Comparison of ENCODE assay signal across 20 cellular contexts in the genomic region with DNA sequence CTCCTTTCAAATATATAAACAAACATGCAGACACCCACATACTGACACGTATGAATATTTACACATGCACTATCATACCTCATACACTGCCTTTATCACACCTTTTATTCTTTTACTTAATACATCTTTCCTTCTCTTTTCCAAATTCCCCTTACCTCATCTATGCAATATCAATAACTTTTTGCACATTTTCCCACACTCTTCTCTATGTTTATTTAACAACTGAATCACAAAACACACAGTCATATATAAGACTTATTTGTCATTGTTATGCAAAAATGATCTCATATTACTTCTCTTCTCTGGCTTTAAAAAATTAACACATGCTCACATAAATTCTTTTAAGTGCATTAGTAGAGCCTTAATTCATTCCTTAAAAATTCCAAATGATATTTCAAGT.
DNase-seq lines count a peak whose midpoint lies in the region; ATAC-seq, FAIRE-seq and TF ChIP-seq lines count a peak whose summit lies in the region.
"Had no signal": no experiment of that assay in that cellular context is flagged by ENCODE, and none has a peak within 500 bp of the region (broad histone marks: within the 10 kb centered on the region; RNA-seq: fewer than 3 reads in every experiment).

No MANE protein-coding gene starts in this region.

- H3F3A ChIP-seq in PC-3 (ENCODE audit: low read length, unreplicated experiment) = no peaks in the 10 kb centered on the region

- H3K36me3 ChIP-seq in PC-3 (ENCODE audit: low read depth, low read length) = no peaks in the 10 kb centered on the region
- no peaks in the 10 kb centered on the region for H3K36me3 ChIP-seq in OCI-LY7 (ENCODE audit: insufficient read depth, low read length)
- H3K36me3 ChIP-seq: HAP-1 had no signal

- peak; percentile 18 for ATAC-seq in HG02610 (IDR thresholded peaks at IDR 0.05; ENCODE audit: unreplicated experiment)
- peak; percentile 81 for ATAC-seq in PC-3
- ATAC-seq in GM19023 (IDR thresholded peaks at IDR 0.05; ENCODE audit: unreplicated experiment) = no peak
- no peak for ATAC-seq in left colon
- ATAC-seq: GM23338 had no signal

- H3K27ac ChIP-seq in PC-3 (ENCODE audit: low read length) (peak overlapping the region; percentile 58), OCI-LY7 (ENCODE audit: low read depth, low read length, poor library complexity, severe bottlenecking) (no peak overlapping the region)

- H3K79me2 ChIP-seq in PC-3 (ENCODE audit: low read length) = no peaks in the 10 kb centered on the region
- no peaks in the 10 kb centered on the region for H3K79me2 ChIP-seq in OCI-LY7 (ENCODE audit: insufficient read depth, low read depth, low read length)

- intact Hi-C loops in PC-3 (cut with micrococcal nuclease) = loop anchor here (1.0 to 5.0 kb wide), 2 partner anchors 271 to 461 kb away; partner anchors contain the start of gene DIPK2A
- intact Hi-C loops in left colon (cut with DNase I, micrococcal nuclease) = no loop called here
- intact Hi-C loops in OCI-LY7 (cut with micrococcal nuclease; ENCODE audit: unreplicated experiment) = no loop called here

- no peak for TF ChIP-seq POLR2A in GM12891 (IDR thresholded peaks at IDR 0.05; ENCODE audit: low read depth, low read length)

- POLR2A ChIA-PET in PC-3 (lab: Charles Lee; ENCODE audit: unreplicated experiment) (no interaction called here), OCI-LY7 (lab: Charles Lee) (no interaction called here)

- TF ChIP-seq CTCF in PC-3 (conservative IDR thresholded peaks at IDR 0.05; ENCODE audit: low read depth, low read length) (no peak), epithelial cell of esophagus (IDR thresholded peaks at IDR 0.05; ENCODE audit: insufficient read depth, low read depth, low read length, missing control alignments) (no peak), OCI-LY7 (conservative IDR thresholded peaks at IDR 0.05; ENCODE audit: low read length) (no peak)

- H3K9me2 ChIP-seq in PC-3 (replicated peaks; ENCODE audit: low read length) (no peaks in the 10 kb centered on the region), OCI-LY7 (ENCODE audit: insufficient read depth, low read length) (no peaks in the 10 kb centered on the region)

- peak overlapping the region; percentile 7 for H3K4me2 ChIP-seq in PC-3 (ENCODE audit: low read length)
- no peak overlapping the region for H3K4me2 ChIP-seq in OCI-LY7 (ENCODE audit: low read length)
- H3K4me2 ChIP-seq: GM23338 had no signal

- H3K27me3 ChIP-seq in PC-3 (ENCODE audit: low read length) = no peaks in the 10 kb centered on the region

- peak; percentile 52 for FAIRE-seq in GM12891 (lab: Jason Lieb, UNC)
- FAIRE-seq: D721Med, G401.6, GM19239, H54 had no signal

- no peak for DNase-seq in GM12891 (ENCODE audit: insufficient read length, low spot score)
- peak; percentile 59 for DNase-seq in PC-3
- DNase-seq in epithelial cell of esophagus (ENCODE audit: low read depth) = peak; percentile 30
- DNase-seq in activated naive CD4-positive, alpha-beta T cell treated with Interleukin-2 at 50 U/mL for 16 hours = no peak
- DNase-seq in left colon = no peak
- DNase-seq in OCI-LY7 (ENCODE audit: low spot score) = no peak
- DNase-seq: C1 segment of cervical spinal cord; Caco-2; CD4-positive, alpha-beta memory T cell; DMS 273 treated with DMSO at 0.1 percent for 48 hours; DND-41; HFFc6 had no signal

- H3K4me1 ChIP-seq in PC-3 (ENCODE audit: insufficient read depth, low read length) (peaks cover 24% of the 10 kb centered on the region; the same call in 1 of the 2 replicates), OCI-LY7 (ENCODE audit: insufficient read depth, low read length, poor library complexity, severe bottlenecking) (no peaks in the 10 kb centered on the region)
- H3K4me1 ChIP-seq: Caco-2, HAP-1 had no signal

- H3K9me3 ChIP-seq in PC-3 (ENCODE audit: low read length) (no peaks in the 10 kb centered on the region), OCI-LY7 (ENCODE audit: low read length) (no peaks in the 10 kb centered on the region)
- H3K9me3 ChIP-seq: Caco-2, HAP-1 had no signal

- no TSS peak for BruUV-seq in PC-3 (replicated peaks; lab: Mats Ljungman, UMichigan)
- BruUV-seq in OCI-LY7 (replicated peaks; lab: Mats Ljungman, UMichigan) = no TSS peak

- CTCF ChIA-PET in PC-3 (lab: Charles Lee) (no interaction called here), OCI-LY7 (lab: Charles Lee; ENCODE audit: unreplicated experiment) (no interaction called here)

- no peak overlapping the region for H3K4me3 ChIP-seq in PC-3 (ENCODE audit: low read length)
- H3K4me3 ChIP-seq in epithelial cell of esophagus (ENCODE audit: low read length) = no peak overlapping the region
- no peak overlapping the region for H3K4me3 ChIP-seq in OCI-LY7 (ENCODE audit: low read depth, low read length, poor library complexity, severe bottlenecking)
- H3K4me3 ChIP-seq: GM23338, HAP-1 had no signal

- H2AFZ ChIP-seq in PC-3 (ENCODE audit: low read length) = no peak overlapping the region
- no peak overlapping the region for H2AFZ ChIP-seq in OCI-LY7 (ENCODE audit: low read length)
- H2AFZ ChIP-seq: GM23338 had no signal

- H3K9ac ChIP-seq in PC-3 (ENCODE audit: low read length) = peak overlapping the region; percentile 19; the same call in 1 of the 2 replicates

- H4K20me1 ChIP-seq in PC-3 (ENCODE audit: low read length) (no peaks in the 10 kb centered on the region), OCI-LY7 (ENCODE audit: insufficient read depth, low read length) (no peaks in the 10 kb centered on the region)

TF ChIP-seq in GM12891, 5 proteins besides CTCF, POLR2A, EP300 and RAD21:
- TF ChIP-seq POU2F2 (IDR thresholded peaks at IDR 0.05; ENCODE audit: low read depth, low read length) (no peak), POLR2AphosphoS5 (IDR thresholded peaks at IDR 0.05; ENCODE audit: low read depth, low read length) (no peak), SPI1 (IDR thresholded peaks at IDR 0.05; ENCODE audit: low read depth, low read length) (no peak), PAX5 (IDR thresholded peaks at IDR 0.05; ENCODE audit: insufficient read depth, low read length, severe bottlenecking) (no peak), TAF1 (IDR thresholded peaks at IDR 0.05; ENCODE audit: low read depth, low read length) (no peak)

Comparison
In these comparisons a context has a peak if more than half of its experiments do, and no peak if none do; other contexts are left out.
1. DNase-seq: peak in PC-3 (single experiment) and epithelial cell of esophagus (single experiment); none in GM12891 (single experiment), activated naive CD4-positive, alpha-beta T cell treated with Interleukin-2 at 50 U/mL for 16 hours (single experiment), left colon (0 of 2) and OCI-LY7 (single experiment).
2. ATAC-seq: peak in HG02610 (single experiment) and PC-3 (single experiment); none in GM19023 (single experiment) and left colon (single experiment).